ENCODE assay signal across 1 cellular context in genomic region chr12:130671556-130671955, GRCh38.
TF ChIP-seq lines count a peak whose summit lies in the region.

No MANE protein-coding gene starts in this region.

TF ChIP-seq in H1, 55 proteins besides CTCF, POLR2A, EP300 and RAD21 (continued from another document):
- no peak for TF ChIP-seq BCL11A (IDR thresholded peaks at IDR 0.05; ENCODE audit: low read depth in 2 of 2, low read length in 2 of 2)
- no peak for TF ChIP-seq HDAC2 (IDR thresholded peaks at IDR 0.05; ENCODE audit: borderline replicate concordance in 1 of 2, low read depth in 2 of 2, low read length in 2 of 2)
- no peak for TF ChIP-seq RNF2 (IDR thresholded peaks at IDR 0.05; ENCODE audit: borderline replicate concordance, low read depth, low read length, missing control alignments, poor library complexity, severe bottlenecking)
- TF ChIP-seq CEBPB (IDR thresholded peaks at IDR 0.05; ENCODE audit: low read depth, low read length) = no peak
- TF ChIP-seq JUND (IDR thresholded peaks at IDR 0.05; ENCODE audit: low read length) = no peak
- no peak for TF ChIP-seq NRF1 (IDR thresholded peaks at IDR 0.05; ENCODE audit: low read depth, low read length)
- TF ChIP-seq YY1 (IDR thresholded peaks at IDR 0.05; ENCODE audit: low read depth, low read length) = no peak
- no peak for TF ChIP-seq KDM1A (IDR thresholded peaks at IDR 0.05; ENCODE audit: borderline replicate concordance, low read length)
- no peak for TF ChIP-seq TBP (IDR thresholded peaks at IDR 0.05; ENCODE audit: low read depth, low read length)
